13 cellular contexts compared by ENCODE assay signal in genomic region chr11:116913000-116913399, GRCh38.
A peak's percentile ranks its signal among the peaks of the same experiment; 100 is the strongest.
DNase-seq lines count a peak whose midpoint lies in the region; TF ChIP-seq lines count a peak whose summit lies in the region.
"Had no signal": no experiment of that assay in that cellular context is flagged by ENCODE, and none has a peak within 500 bp of the region (broad histone marks: within the 10 kb centered on the region; RNA-seq: fewer than 3 reads in every experiment).

No MANE protein-coding gene starts in this region.

- H3K27me3 Mint-ChIP-seq in mesothelial cell of epicardium (ENCODE audit: low read depth), result no peaks in the 10 kb centered on the region

- DNase-seq in AG10803 (ENCODE audit: low read depth) (peak; percentile 73), HT1080 (ENCODE audit: low read depth) (peak; percentile 33), cardiac fibroblast (ENCODE audit: low read depth in 2 of 2) (peak; percentile 80 to 81), mesothelial cell of epicardium (ENCODE audit: low spot score in 2 of 2, unreplicated experiment in 2 of 2) (no peak), D341Med (ENCODE audit: low spot score) (no peak), amniotic stem cell (lab: John Stamatoyannopoulos, UW) (no peak)
- DNase-seq in activated CD8-positive, alpha-beta memory T cell treated with anti-CD3 and anti-CD28 coated beads for 24 hours, result no peak
- DNase-seq in activated CD4-positive, alpha-beta T cell treated with anti-CD3 and anti-CD28 coated beads, Interleukin-2, amount 50 U/mL, for 48 hours, result no peak
- DNase-seq: activated CD4-positive, CD25-positive, alpha-beta regulatory T cell; activated T-cell treated with anti-CD3 and anti-CD28 coated beads, Interleukin-2, amount 50 U/mL, for 72 hours; caudate nucleus; RPMI8226; sigmoid colon had no signal

- no peak for TF ChIP-seq CTCF in AG10803 (conservative IDR thresholded peaks at IDR 0.05; ENCODE audit: low read length)
- no peak for TF ChIP-seq CTCF in cardiac fibroblast (IDR thresholded peaks at IDR 0.05; ENCODE audit: low read depth, low read length)
- TF ChIP-seq CTCF in mesothelial cell of epicardium (IDR thresholded peaks at IDR 0.05; ENCODE audit: unreplicated experiment), result no peak

- no peak overlapping the region for H3K4me3 Mint-ChIP-seq in mesothelial cell of epicardium
- H3K4me3 Mint-ChIP-seq: activated T-cell treated with anti-CD3 and anti-CD28 coated beads, Interleukin-2, amount 50 U/mL, for 72 hours had no signal

- H3K4me3 ChIP-seq in AG10803 (ENCODE audit: low read length) (no peak overlapping the region), cardiac fibroblast (replicated peaks in 1 of 2; ENCODE audit: low read depth in 2 of 2, low read length in 2 of 2) (no peak overlapping the region)
- H3K4me3 ChIP-seq: sigmoid colon had no signal

- no peaks in the 10 kb centered on the region for H3K36me3 Mint-ChIP-seq in mesothelial cell of epicardium

- H3K4me1 Mint-ChIP-seq in mesothelial cell of epicardium, result peaks cover 27% of the 10 kb centered on the region

- H3K27ac Mint-ChIP-seq in mesothelial cell of epicardium, result peak overlapping the region; percentile 63
- H3K27ac Mint-ChIP-seq: activated T-cell treated with anti-CD3 and anti-CD28 coated beads, Interleukin-2, amount 50 U/mL, for 72 hours had no signal

- H3K9me3 Mint-ChIP-seq in mesothelial cell of epicardium, result no peaks in the 10 kb centered on the region
- H3K9me3 Mint-ChIP-seq: activated T-cell treated with anti-CD3 and anti-CD28 coated beads, Interleukin-2, amount 50 U/mL, for 72 hours had no signal

Comparison
In these comparisons a context has a peak if more than half of its experiments do, and no peak if none do; other contexts are left out.
1. DNase-seq: peak in AG10803 (single experiment), HT1080 (single experiment) and cardiac fibroblast (2 of 2); none in mesothelial cell of epicardium (0 of 2), D341Med (single experiment), amniotic stem cell (single experiment), activated CD8-positive, alpha-beta memory T cell treated with anti-CD3 and anti-CD28 coated beads for 24 hours (single experiment) and activated CD4-positive, alpha-beta T cell treated with anti-CD3 and anti-CD28 coated beads, Interleukin-2, amount 50 U/mL, for 48 hours (0 of 2).